Comparison of ENCODE assay signal across 9 cellular contexts in genomic region chr6:17589402-17590116, GRCh38. TPM values are rescaled to one million over a fixed set of nuclear protein-coding genes. Genes with fewer than 3 reads are reported as not detected.
DNase-seq lines count a peak whose midpoint lies in the region; ATAC-seq, FAIRE-seq and TF ChIP-seq lines count a peak whose summit lies in the region.
"Had no signal": no experiment of that assay in that cellular context is flagged by ENCODE, and none has a peak within 500 bp of the region (broad histone marks: within the 10 kb centered on the region; RNA-seq: fewer than 3 reads in every experiment).

No MANE protein-coding gene starts in this region.

- H3K4me3 ChIP-seq in kidney epithelial cell (ENCODE audit: low read depth, low read length): no peak overlapping the region

- H3K36me3 ChIP-seq in kidney epithelial cell (ENCODE audit: control insufficient read depth, insufficient read depth, low read length): no peaks in the 10 kb centered on the region

- no peak for FAIRE-seq in D721Med (lab: Jason Lieb, UNC)
- FAIRE-seq: frontal cortex had no signal

- TF ChIP-seq CTCF in D721Med (IDR thresholded peaks at IDR 0.05; ENCODE audit: insufficient read depth, missing control alignments): peak; percentile 16
- peak; percentile 28 for TF ChIP-seq CTCF in kidney epithelial cell (IDR thresholded peaks at IDR 0.05; ENCODE audit: insufficient read depth, low read length, poor library complexity, severe bottlenecking)

- ATAC-seq in GM18870 (IDR thresholded peaks at IDR 0.05; ENCODE audit: unreplicated experiment) (no peak), GM21367 (IDR thresholded peaks at IDR 0.05; ENCODE audit: unreplicated experiment) (no peak)

- DNase-seq in D721Med (ENCODE audit: insufficient read length, low spot score) (no peak), HCEC 1CT (peak; percentile 91), SW 1271 (lab: John Stamatoyannopoulos, UW) (peak; percentile 92 to 93), kidney epithelial cell (ENCODE audit: low read depth) (peak; percentile 93), Kasumi-1 (lab: John Stamatoyannopoulos, UW) (no peak), ecto neural progenitor cell (ENCODE audit: low spot score) (no peak)

- H3K27me3 ChIP-seq in kidney epithelial cell (ENCODE audit: control insufficient read depth, insufficient read depth, low read length): no peaks in the 10 kb centered on the region

RNA-seq across cellular contexts. Expression of gene FAM8A1, which starts 10.5 kb away (rescaled TPM):
- total RNA-seq in kidney epithelial cell: 9.8 and 12.3 TPM in 2 replicates

Comparison
In these comparisons a context has a peak if more than half of its experiments do, and no peak if none do; other contexts are left out.
1. DNase-seq: peak in HCEC 1CT (single experiment), SW 1271 (2 of 2) and kidney epithelial cell (single experiment); none in D721Med (single experiment), Kasumi-1 (0 of 2) and ecto neural progenitor cell (single experiment).